Comparison of ENCODE assay signal across 8 cellular contexts in the genomic region with DNA sequence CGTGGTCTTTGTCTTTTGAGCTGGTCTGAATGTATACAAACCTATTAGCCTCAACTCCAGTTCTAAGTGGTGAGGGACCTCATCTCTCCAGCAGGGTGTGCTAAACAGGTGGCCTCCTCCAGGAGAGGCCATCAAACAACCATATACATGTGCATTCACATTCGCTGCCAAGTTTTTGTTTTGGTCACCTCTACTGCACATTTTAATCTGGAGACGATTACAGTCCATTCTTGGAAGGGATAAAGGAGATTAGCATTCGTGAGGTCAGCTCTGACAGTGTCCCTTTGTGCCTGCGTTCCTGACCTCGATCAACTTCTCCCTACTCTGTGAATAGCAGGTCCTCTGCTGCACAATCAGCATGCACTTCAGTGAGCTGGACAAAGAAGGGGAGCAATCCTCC.
DNase-seq lines count a peak whose midpoint lies in the region; ATAC-seq and FAIRE-seq lines count a peak whose summit lies in the region.

No MANE protein-coding gene starts in this region.

- H3K36me3 ChIP-seq in adipocyte (ENCODE audit: control insufficient read depth, insufficient read depth, low read length, severe bottlenecking), result peaks cover 39% of the 10 kb centered on the region

- CTCF ChIA-PET in activated CD4-positive, alpha-beta T cell treated with anti-CD3 and anti-CD28 coated beads for 36 hours (lab: Charles Lee), result interaction anchor here (1.1 kb wide), 1 partner anchor 19 kb away, joined by 4 read pairs; no protein-coding TSS in a partner anchor

- no peaks in the 10 kb centered on the region for H3K4me1 Mint-ChIP-seq in activated CD4-positive, alpha-beta T cell treated with anti-CD3 and anti-CD28 coated beads for 36 hours

- no peak overlapping the region for H3K4me3 Mint-ChIP-seq in activated CD4-positive, alpha-beta T cell treated with anti-CD3 and anti-CD28 coated beads for 36 hours

- H3K27me3 ChIP-seq in adipocyte (replicated peaks; ENCODE audit: control insufficient read depth, insufficient read depth, low read length), result no peaks in the 10 kb centered on the region

- no peak overlapping the region for H3K9ac ChIP-seq in adipocyte (ENCODE audit: low read length)

- no peaks in the 10 kb centered on the region for H3K4me1 ChIP-seq in adipocyte (ENCODE audit: control insufficient read depth, insufficient read depth, low read length)

- H3K27me3 Mint-ChIP-seq in activated CD4-positive, alpha-beta T cell treated with anti-CD3 and anti-CD28 coated beads for 36 hours, result no peaks in the 10 kb centered on the region

- no peaks in the 10 kb centered on the region for H3K9me3 ChIP-seq in adipocyte (ENCODE audit: control insufficient read depth, low read length)

- H3K9me3 Mint-ChIP-seq in activated CD4-positive, alpha-beta T cell treated with anti-CD3 and anti-CD28 coated beads for 36 hours (ENCODE audit: low read depth), result no peaks in the 10 kb centered on the region

- peak; percentile 13 for DNase-seq in activated CD4-positive, alpha-beta T cell treated with anti-CD3 and anti-CD28 coated beads for 36 hours
- DNase-seq in activated CD4-positive, alpha-beta T cell treated with anti-CD3 and anti-CD28 coated beads for 48 hours, result no peak
- peak; percentile 4 for DNase-seq in adipocyte (ENCODE audit: low read depth)
- DNase-seq in left colon, result peak in 1 of 2 donors; percentile 37
- DNase-seq in activated CD8-positive, alpha-beta memory T cell treated with anti-CD3 and anti-CD28 coated beads, Interleukin-2, amount 50 U/mL, for 48 hours, result no peak
- no peak for DNase-seq in RCC 7860 (ENCODE audit: low spot score)
- DNase-seq in stimulated activated CD4-positive, alpha-beta T cell treated with anti-CD3 and anti-CD28 coated beads, Interleukin-4, amount 100 ng/mL, for 1 hour, result no peak

- no peak overlapping the region for H3K4me3 ChIP-seq in adipocyte (ENCODE audit: low read length)

- no peaks in the 10 kb centered on the region for H3K36me3 Mint-ChIP-seq in activated CD4-positive, alpha-beta T cell treated with anti-CD3 and anti-CD28 coated beads for 36 hours (ENCODE audit: low read depth)

- intact Hi-C loops in activated CD4-positive, alpha-beta T cell treated with anti-CD3 and anti-CD28 coated beads for 36 hours (cut with DNase I, micrococcal nuclease), result loop anchor here in 1 of 2 experiments (1.0 kb wide), 1 partner anchor 81 kb away; no protein-coding TSS in a partner anchor
- intact Hi-C loops in left colon (cut with DNase I, micrococcal nuclease), result loop anchor here in 1 of 2 donors (10.0 kb wide), 1 partner anchor 82 kb away; no protein-coding TSS in a partner anchor

- POLR2A ChIA-PET in activated CD4-positive, alpha-beta T cell treated with anti-CD3 and anti-CD28 coated beads for 36 hours (lab: Charles Lee), result no interaction called here

- no peak overlapping the region for H3K27ac Mint-ChIP-seq in activated CD4-positive, alpha-beta T cell treated with anti-CD3 and anti-CD28 coated beads for 36 hours

- no peak for FAIRE-seq in RCC 7860 (lab: Jason Lieb, UNC)

- peak; percentile 33 for ATAC-seq in activated CD4-positive, alpha-beta T cell treated with anti-CD3 and anti-CD28 coated beads for 36 hours
- peak; percentile 67 for ATAC-seq in HG03280 (IDR thresholded peaks at IDR 0.05; ENCODE audit: unreplicated experiment)
- peak; percentile 91 for ATAC-seq in left colon

Comparison
In these comparisons a context has a peak if more than half of its experiments do, and no peak if none do; other contexts are left out.
1. DNase-seq: peak in activated CD4-positive, alpha-beta T cell treated with anti-CD3 and anti-CD28 coated beads for 36 hours (single experiment) and adipocyte (single experiment); none in activated CD4-positive, alpha-beta T cell treated with anti-CD3 and anti-CD28 coated beads for 48 hours (single experiment), activated CD8-positive, alpha-beta memory T cell treated with anti-CD3 and anti-CD28 coated beads, Interleukin-2, amount 50 U/mL, for 48 hours (single experiment), RCC 7860 (single experiment) and stimulated activated CD4-positive, alpha-beta T cell treated with anti-CD3 and anti-CD28 coated beads, Interleukin-4, amount 100 ng/mL, for 1 hour (single experiment).
2. ATAC-seq: peak in every context shown above with its lines; median percentile 91 in left colon; 67 in HG03280; 33 in activated CD4-positive, alpha-beta T cell treated with anti-CD3 and anti-CD28 coated beads for 36 hours.